ENCODE assay signal across 8 cellular contexts in the genomic region with DNA sequence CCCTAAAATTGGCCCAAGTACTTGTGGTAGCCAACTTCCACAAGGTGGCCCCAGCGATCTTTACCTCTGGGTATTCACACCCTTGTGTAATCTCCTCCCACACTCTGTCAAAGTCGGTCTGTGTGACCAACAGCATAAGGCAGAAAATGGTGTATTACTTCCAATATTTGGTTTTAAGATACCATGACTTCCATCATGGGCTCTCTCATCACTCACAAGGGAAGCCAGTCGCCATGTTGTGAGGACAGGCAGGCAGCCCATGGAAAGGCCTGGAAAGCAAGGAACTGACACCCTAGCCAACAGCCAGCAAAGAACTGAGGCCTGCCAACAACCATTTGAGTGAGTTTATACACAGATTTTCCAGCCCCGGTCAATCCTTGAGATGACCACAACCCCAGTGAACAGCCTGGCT.
DNase-seq lines count a peak whose midpoint lies in the region; ATAC-seq lines count a peak whose summit lies in the region.

No MANE protein-coding gene starts in this region.

- H3K36me3 Mint-ChIP-seq in stimulated activated memory B cell treated with anti-CD40 and anti-IgM and Interleukin-4, amounts not matched to agents 10 μg/mL and 1 μg/mL and 100 μg/mL, for 72 hours: no peaks in the 10 kb centered on the region

- H3K4me3 Mint-ChIP-seq in stimulated activated memory B cell treated with anti-CD40 and anti-IgM and Interleukin-4, amounts not matched to agents 10 μg/mL and 1 μg/mL and 100 μg/mL, for 72 hours: no peak overlapping the region

- peak overlapping the region; percentile 59 for H3K27ac Mint-ChIP-seq in stimulated activated memory B cell treated with anti-CD40 and anti-IgM and Interleukin-4, amounts not matched to agents 10 μg/mL and 1 μg/mL and 100 μg/mL, for 72 hours

- no peaks in the 10 kb centered on the region for H3K9me3 Mint-ChIP-seq in stimulated activated memory B cell treated with anti-CD40 and anti-IgM and Interleukin-4, amounts not matched to agents 10 μg/mL and 1 μg/mL and 100 μg/mL, for 72 hours

- H3K4me1 Mint-ChIP-seq in stimulated activated memory B cell treated with anti-CD40 and anti-IgM and Interleukin-4, amounts not matched to agents 10 μg/mL and 1 μg/mL and 100 μg/mL, for 72 hours: peaks cover 7% of the 10 kb centered on the region

- DNase-seq in COLO829 (ENCODE audit: low spot score): peak; percentile 92
- DNase-seq in NCI-H748 (lab: John Stamatoyannopoulos, UW; ENCODE audit: unreplicated experiment): peak; percentile 82
- DNase-seq in activated CD4-positive, alpha-beta T cell treated with anti-CD3 and anti-CD28 coated beads, Interleukin-2, amount 50 U/mL, for 48 hours: peak; percentile 73 to 81
- DNase-seq in effector CD8-positive, alpha-beta T cell (lab: John Stamatoyannopoulos, UW): peak; percentile 40
- peak; percentile 78 for DNase-seq in midbrain (lab: John Stamatoyannopoulos, UW)

- ATAC-seq in GM19438 (IDR thresholded peaks at IDR 0.05; ENCODE audit: low read depth, unreplicated experiment): peak; percentile 91
- ATAC-seq in HG03469 (IDR thresholded peaks at IDR 0.05; ENCODE audit: unreplicated experiment): peak; percentile 94
- peak; percentile 98 for ATAC-seq in stimulated activated memory B cell treated with anti-CD40 and anti-IgM and Interleukin-4, amounts not matched to agents 10 μg/mL and 1 μg/mL and 100 μg/mL, for 72 hours

- H3K27me3 Mint-ChIP-seq in stimulated activated memory B cell treated with anti-CD40 and anti-IgM and Interleukin-4, amounts not matched to agents 10 μg/mL and 1 μg/mL and 100 μg/mL, for 72 hours: no peaks in the 10 kb centered on the region

Comparison
In these comparisons a context has a peak if more than half of its experiments do, and no peak if none do; other contexts are left out.
1. Peak in every context shown above with its lines: DNase-seq and ATAC-seq.
2. DNase-seq: peak in every context shown above with its lines; median percentile 92 in COLO829; 82 in NCI-H748; 78 in midbrain; 77 in activated CD4-positive, alpha-beta T cell treated with anti-CD3 and anti-CD28 coated beads, Interleukin-2, amount 50 U/mL, for 48 hours; 40 in effector CD8-positive, alpha-beta T cell.